Comparison of ENCODE assay signal across 8 cellular contexts in the genomic region with DNA sequence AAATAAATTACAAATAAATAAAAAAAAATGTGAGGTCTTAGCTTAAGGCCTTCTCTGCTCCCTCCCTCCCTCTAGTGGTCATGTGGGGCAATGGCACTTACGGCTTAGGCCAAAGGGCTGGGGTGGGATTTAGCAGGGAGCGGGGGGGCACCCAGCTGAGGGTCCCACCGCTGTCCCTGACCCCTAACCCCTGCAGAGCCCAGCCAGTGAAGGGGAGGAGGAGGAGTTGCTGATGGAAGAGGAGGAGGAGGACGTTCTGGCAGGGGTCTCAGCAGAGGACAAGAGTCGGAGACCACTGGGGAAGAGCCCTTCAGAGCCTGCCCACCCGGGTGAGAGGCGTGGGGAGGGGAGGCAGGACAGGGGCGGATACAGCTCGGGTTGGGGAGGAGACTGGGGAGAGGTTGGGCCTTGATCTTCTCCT. TPM values are rescaled to one million over a fixed set of nuclear protein-coding genes. Genes with fewer than 3 reads are reported as not detected.
A peak's percentile ranks its signal among the peaks of the same experiment; 100 is the strongest.
DNase-seq lines count a peak whose midpoint lies in the region; ATAC-seq and TF ChIP-seq lines count a peak whose summit lies in the region.

No MANE protein-coding gene starts in this region.

- H3K4me2 ChIP-seq in mesenchymal stem cell (ENCODE audit: low read length, poor library complexity, severe bottlenecking), result no peak overlapping the region

- H3K4me3 ChIP-seq in GM06990 (replicated peaks; ENCODE audit: low read depth, low read length), result no peak overlapping the region
- no peak overlapping the region for H3K4me3 ChIP-seq in dorsolateral prefrontal cortex
- no peak overlapping the region for H3K4me3 ChIP-seq in mesenchymal stem cell (ENCODE audit: insufficient read depth in 1 of 2, low read depth in 1 of 2, low read length in 2 of 2)
- no peak overlapping the region for H3K4me3 ChIP-seq in suprapubic skin

- H2AFZ ChIP-seq in mesenchymal stem cell (ENCODE audit: low read depth, low read length), result no peak overlapping the region

- H2BK15ac ChIP-seq in mesenchymal stem cell (ENCODE audit: low read depth, poor library complexity, severe bottlenecking), result no peak overlapping the region

- H2BK12ac ChIP-seq in mesenchymal stem cell (ENCODE audit: low read length in 2 of 2), result no peak overlapping the region

- no peaks in the 10 kb centered on the region for H3K9me3 Mint-ChIP-seq in activated B cell treated with CpG ODN at 0.5 μM for 24 hours

- no peaks in the 10 kb centered on the region for H3K27me3 Mint-ChIP-seq in activated B cell treated with CpG ODN at 0.5 μM for 24 hours

- no peak overlapping the region for H2BK120ac ChIP-seq in mesenchymal stem cell (ENCODE audit: low read depth, low read length)

- H3K36me3 Mint-ChIP-seq in activated B cell treated with CpG ODN at 0.5 μM for 24 hours (ENCODE audit: low read depth), result peaks cover 16% of the 10 kb centered on the region

- H3K4me1 Mint-ChIP-seq in activated B cell treated with CpG ODN at 0.5 μM for 24 hours, result peaks cover 2% of the 10 kb centered on the region

- no peaks in the 10 kb centered on the region for H3K4me1 ChIP-seq in mesenchymal stem cell (ENCODE audit: control insufficient read depth, insufficient read depth, low read depth, low read length)
- peaks cover 6% of the 10 kb centered on the region for H3K4me1 ChIP-seq in suprapubic skin

- TF ChIP-seq POLR2A in suprapubic skin (IDR thresholded peaks at IDR 0.05), result no peak

- POLR2A ChIA-PET in activated B cell treated with CpG ODN at 0.5 μM for 24 hours (lab: Charles Lee), result interaction anchor here (0.7 to 2.0 kb wide), 8 partner anchors 9 to 99 kb away, joined by 3 to 22 read pairs (median 4); a partner anchor contains a TSS

- CTCF ChIA-PET in activated B cell treated with CpG ODN at 0.5 μM for 24 hours (lab: Charles Lee), result interaction anchor here (0.8 to 2.3 kb wide), 11 partner anchors 9 to 347 kb away, joined by 4 to 22 read pairs (median 6); a partner anchor contains a TSS

- H4K8ac ChIP-seq in mesenchymal stem cell (ENCODE audit: low read length), result peak overlapping the region; percentile 5

- H3K9me3 ChIP-seq in mesenchymal stem cell (ENCODE audit: control insufficient read depth, low read length) (no peaks in the 10 kb centered on the region), suprapubic skin (no peaks in the 10 kb centered on the region)

- H3K4me3 Mint-ChIP-seq in activated B cell treated with CpG ODN at 0.5 μM for 24 hours, result no peak overlapping the region

- no peaks in the 10 kb centered on the region for H3K27me3 ChIP-seq in GM06990 (replicated peaks; ENCODE audit: control insufficient read depth, insufficient read depth, low read length)
- no peaks in the 10 kb centered on the region for H3K27me3 ChIP-seq in dorsolateral prefrontal cortex
- H3K27me3 ChIP-seq in mesenchymal stem cell (ENCODE audit: control insufficient read depth in 1 of 2, insufficient read depth in 1 of 2, low read length in 2 of 2), result no peaks in the 10 kb centered on the region
- H3K27me3 ChIP-seq in suprapubic skin, result no peaks in the 10 kb centered on the region

- H3K14ac ChIP-seq in mesenchymal stem cell (ENCODE audit: low read length in 2 of 2), result no peak overlapping the region

- H3K27ac Mint-ChIP-seq in activated B cell treated with CpG ODN at 0.5 μM for 24 hours, result no peak overlapping the region

- no peak overlapping the region for H3K9ac ChIP-seq in mesenchymal stem cell (ENCODE audit: low read length)

- 35% methylated on average over 9 of the region's 9 CpGs for WGBS in mesenchymal stem cell
- 65% methylated on average over 8 of the region's 9 CpGs for WGBS in suprapubic skin

- H3K79me1 ChIP-seq in mesenchymal stem cell (replicated peaks; ENCODE audit: low read length, poor library complexity, severe bottlenecking), result peaks cover 4% of the 10 kb centered on the region

- peak overlapping the region in 7 of 59 donors; percentile 3 to 45 (median 21) for H3K27ac ChIP-seq in dorsolateral prefrontal cortex
- no peak overlapping the region for H3K27ac ChIP-seq in mesenchymal stem cell (ENCODE audit: low read length, poor library complexity, severe bottlenecking)
- no peak overlapping the region for H3K27ac ChIP-seq in suprapubic skin

- intact Hi-C loops in activated B cell treated with CpG ODN at 0.5 μM for 24 hours (cut with micrococcal nuclease) (loop anchor here (1.0 kb wide), 3 partner anchors 85 to 173 kb away; no protein-coding TSS in a partner anchor), dorsolateral prefrontal cortex (cut with DNase I) (loop anchor here (1.0 to 5.0 kb wide), 2 partner anchors 84 to 85 kb away; no protein-coding TSS in a partner anchor)

- no peak overlapping the region for H3K4ac ChIP-seq in mesenchymal stem cell (ENCODE audit: low read depth in 1 of 2, low read length in 2 of 2)

- no peak for TF ChIP-seq EP300 in suprapubic skin (IDR thresholded peaks at IDR 0.05)

- H3K18ac ChIP-seq in mesenchymal stem cell (ENCODE audit: low read depth in 1 of 2, low read length in 2 of 2), result no peak overlapping the region

- H2AK5ac ChIP-seq in mesenchymal stem cell (ENCODE audit: low read length, severe bottlenecking), result peak overlapping the region; percentile 9

- ATAC-seq in activated B cell treated with CpG ODN at 0.5 μM for 24 hours (ENCODE audit: low read depth) (peak; percentile 92), HG03378 (IDR thresholded peaks at IDR 0.05; ENCODE audit: unreplicated experiment) (no peak), GM18867 (IDR thresholded peaks at IDR 0.05; ENCODE audit: unreplicated experiment) (no peak)

- TF ChIP-seq CTCF in GM06990 (IDR thresholded peaks at IDR 0.05; ENCODE audit: insufficient read depth, low read length, poor library complexity, severe bottlenecking) (peak; percentile 85), activated B cell treated with CpG ODN at 0.5 μM for 24 hours (IDR thresholded peaks at IDR 0.05) (peak; percentile 34), dorsolateral prefrontal cortex (IDR thresholded peaks at IDR 0.05 in 54 of 56, conservative IDR thresholded peaks at IDR 0.05 in 2 of 56; ENCODE audit: low read depth in 1 of 56, partially characterized antibody in 56 of 56) (peak; percentile 56 to 91 (median 80)), suprapubic skin (IDR thresholded peaks at IDR 0.05) (peak; percentile 25 to 91)

- H2BK5ac ChIP-seq in mesenchymal stem cell (ENCODE audit: low read depth, low read length, poor library complexity, severe bottlenecking), result no peak overlapping the region

- H3K23ac ChIP-seq in mesenchymal stem cell (ENCODE audit: low read length in 2 of 2), result no peak overlapping the region

- H3K36me3 ChIP-seq in GM06990 (ENCODE audit: control insufficient read depth, insufficient read depth, low read length) (peaks cover 2% of the 10 kb centered on the region), mesenchymal stem cell (ENCODE audit: control insufficient read depth in 1 of 2, insufficient read depth in 2 of 2, low read depth in 1 of 2, low read length in 2 of 2) (peaks cover 9 to 45% of the 10 kb centered on the region in 2 experiments), suprapubic skin (peaks cover 30% of the 10 kb centered on the region)

- no peak for DNase-seq in GM06990 (ENCODE audit: extremely low read depth, insufficient read length)
- peak; percentile 19 for DNase-seq in NCI-H1694 (lab: John Stamatoyannopoulos, UW)
- DNase-seq in activated B cell treated with CpG ODN at 0.5 μM for 24 hours, result no peak
- DNase-seq in dorsolateral prefrontal cortex, result peak in 1 of 10 donors; percentile 55
- DNase-seq in mesenchymal stem cell, result peak; percentile 73
- DNase-seq in suprapubic skin (ENCODE audit: low spot score in 2 of 2), result peak in 1 of 2 donors; percentile 70

- H4K91ac ChIP-seq in mesenchymal stem cell (ENCODE audit: low read length), result no peak overlapping the region

RNA-seq across cellular contexts. Expression of a gene that starts 9.3 kb away (rescaled TPM):
- total RNA-seq in activated B cell treated with CpG ODN at 0.5 μM for 24 hours (25.2 and 29.8 TPM in 2 replicates), dorsolateral prefrontal cortex (10 to 100 TPM; 18.9 to 61.6 (median 32.9) TPM), suprapubic skin (1 to 10 TPM; 6.5 to 9.5 (median 8.9) TPM)
- 6.9 TPM for polyA plus RNA-seq in mesenchymal stem cell (2013, experiment 1 of 2)
- 6.1 TPM for polyA plus RNA-seq in mesenchymal stem cell (2013, experiment 2 of 2)

RNA-seq across cellular contexts. Expression of a gene that starts 14.1 kb away (rescaled TPM):
- 1.1 and 1.3 TPM in 2 replicates for total RNA-seq in activated B cell treated with CpG ODN at 0.5 μM for 24 hours
- total RNA-seq in dorsolateral prefrontal cortex, result 10 to 100 TPM in 2 of 120 experiments, 1 to 10 TPM in 115, under 1 TPM in 3; 0.51 to 10.8 (median 3.9) TPM
- 2.0 TPM for polyA plus RNA-seq in mesenchymal stem cell (2013, experiment 1 of 2)
- polyA plus RNA-seq in mesenchymal stem cell (2013, experiment 2 of 2), result 2.5 TPM
- 10 to 100 TPM; 67.0 to 93.1 (median 87.2) TPM for total RNA-seq in suprapubic skin

RNA-seq across cellular contexts. Expression of a gene that starts 47.6 kb away (rescaled TPM):
- total RNA-seq in activated B cell treated with CpG ODN at 0.5 μM for 24 hours, result 33.8 and 43.7 TPM in 2 replicates
- total RNA-seq in dorsolateral prefrontal cortex, result 10 to 100 TPM; 34.0 to 85.4 (median 48.4) TPM
- 108 TPM for polyA plus RNA-seq in mesenchymal stem cell (2013, experiment 1 of 2)
- polyA plus RNA-seq in mesenchymal stem cell (2013, experiment 2 of 2), result 106 TPM
- total RNA-seq in suprapubic skin, result 100 to 1,000 TPM in 1 of 4 donors, 10 to 100 TPM in 3; 67.0 to 103 (median 81.0) TPM

RNA-seq across cellular contexts. Expression of a gene that starts 48.3 kb away (rescaled TPM):
- total RNA-seq in activated B cell treated with CpG ODN at 0.5 μM for 24 hours (1.4 and 2.6 TPM in 2 replicates), dorsolateral prefrontal cortex (100 to 1,000 TPM in 1 of 120 experiments, 10 to 100 TPM in 119; 35.6 to 102 (median 64.9) TPM), suprapubic skin (not detected)
- polyA plus RNA-seq in mesenchymal stem cell (2013, experiment 1 of 2), result 3.4 TPM
- 2.6 TPM for polyA plus RNA-seq in mesenchymal stem cell (2013, experiment 2 of 2)

RNA-seq across cellular contexts. Expression of a gene that starts 49.7 kb away (rescaled TPM):
- total RNA-seq in activated B cell treated with CpG ODN at 0.5 μM for 24 hours, result 13.9 and 19.2 TPM in 2 replicates
- 10 to 100 TPM in 102 of 120 experiments, 1 to 10 TPM in 18; 6.7 to 22.2 (median 13.1) TPM for total RNA-seq in dorsolateral prefrontal cortex
- 7.6 TPM for polyA plus RNA-seq in mesenchymal stem cell (2013, experiment 1 of 2)
- 6.3 TPM for polyA plus RNA-seq in mesenchymal stem cell (2013, experiment 2 of 2)
- 10 to 100 TPM in 2 of 4 donors, 1 to 10 TPM in 2; 8.5 to 20.4 (median 11.4) TPM for total RNA-seq in suprapubic skin

Comparison
In these comparisons a context has a peak if more than half of its experiments do, and no peak if none do; other contexts are left out.
1. DNase-seq: peak in NCI-H1694 (single experiment) and mesenchymal stem cell (single experiment); none in GM06990 (single experiment) and activated B cell treated with CpG ODN at 0.5 μM for 24 hours (single experiment).
2. CTCF ChIP-seq: peak in every context shown above with its lines; median percentile 85 in GM06990; 80 in dorsolateral prefrontal cortex; 58 in suprapubic skin; 34 in activated B cell treated with CpG ODN at 0.5 μM for 24 hours.
3. RNA of a gene that starts 14.1 kb away (total RNA-seq): 67.0 to 93.1 TPM in suprapubic skin; 0.51 to 10.8 TPM in dorsolateral prefrontal cortex and 1.1 to 1.3 TPM in activated B cell treated with CpG ODN at 0.5 μM for 24 hours; every median in the first group is over 4 times any median in the second.